Comparison of ENCODE assay signal across 15 cellular contexts in the genomic region with DNA sequence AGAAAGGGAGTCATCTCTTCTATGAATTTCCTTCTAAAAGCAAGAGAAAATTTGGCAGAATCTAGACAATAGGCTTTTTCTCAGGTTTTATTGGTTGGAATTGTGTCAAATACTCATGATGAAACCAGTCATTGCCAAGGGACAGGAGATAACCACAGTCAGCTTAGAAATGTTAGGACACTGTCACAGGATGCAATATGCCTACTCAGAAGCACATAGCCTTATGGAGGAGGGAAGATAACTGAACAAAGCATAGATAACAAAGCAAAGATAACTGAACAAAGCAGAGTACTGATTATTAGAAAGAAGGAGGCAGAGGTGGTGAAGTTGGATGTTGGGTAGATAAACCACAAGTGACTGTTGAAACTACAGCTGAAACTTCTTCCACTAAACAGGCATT.
"Had no signal": no experiment of that assay in that cellular context is flagged by ENCODE, and none has a peak within 500 bp of the region (broad histone marks: within the 10 kb centered on the region; RNA-seq: fewer than 3 reads in every experiment).

No MANE protein-coding gene starts in this region.

- H3K9me3 ChIP-seq: ascending aorta, colonic mucosa, esophagus muscularis mucosa, heart left ventricle, psoas muscle, right lobe of liver, transverse colon had no signal

- H3K27me3 Mint-ChIP-seq: activated naive CD8-positive, alpha-beta T cell treated with anti-CD3 and anti-CD28 coated beads, Interleukin-2, amount 50 U/mL, for 24 hours had no signal

- H3K27me3 ChIP-seq: ascending aorta, colonic mucosa, esophagus muscularis mucosa, heart left ventricle, right lobe of liver, transverse colon had no signal

- H3K4me3 ChIP-seq: ascending aorta, colonic mucosa, esophagus muscularis mucosa, heart left ventricle, psoas muscle, right lobe of liver, transverse colon had no signal

- H3K9me3 Mint-ChIP-seq: activated naive CD8-positive, alpha-beta T cell treated with anti-CD3 and anti-CD28 coated beads, Interleukin-2, amount 50 U/mL, for 24 hours; activated T-helper 1 cell treated with anti-CD3 and anti-CD28 coated beads, Interleukin-12 subunit alpha, Interleukin-12 subunit beta, Interleukin-2, Interleukin-4 antibody, amounts not matched to agents 30 ng/mL and 10 ng/mL and 1 ng/mL, durations not matched to agents 14 hours and 24 hours and 36 hours; immature natural killer cell had no signal

- H3K36me3 ChIP-seq: ascending aorta, colonic mucosa, esophagus muscularis mucosa, heart left ventricle, right lobe of liver, transverse colon had no signal

- H3K4me1 ChIP-seq: ascending aorta, colonic mucosa, esophagus muscularis mucosa, psoas muscle, right lobe of liver, transverse colon had no signal

- H3K27ac Mint-ChIP-seq: activated naive CD8-positive, alpha-beta T cell treated with anti-CD3 and anti-CD28 coated beads, Interleukin-2, amount 50 U/mL, for 24 hours; activated T-helper 1 cell treated with anti-CD3 and anti-CD28 coated beads, Interleukin-12 subunit alpha, Interleukin-12 subunit beta, Interleukin-2, Interleukin-4 antibody, amounts not matched to agents 30 ng/mL and 10 ng/mL and 1 ng/mL, durations not matched to agents 14 hours and 24 hours and 36 hours; immature natural killer cell had no signal

- H3K36me3 Mint-ChIP-seq: immature natural killer cell had no signal

- DNase-seq: activated CD4-positive, alpha-beta T cell treated with anti-CD3 and anti-CD28 coated beads, Interleukin-2, amount 50 U/mL, for 1 hour; activated CD8-positive, alpha-beta memory T cell treated with anti-CD3 and anti-CD28 coated beads for 24 hours; activated naive CD4-positive, alpha-beta T cell; activated naive CD8-positive, alpha-beta T cell treated with anti-CD3 and anti-CD28 coated beads, Interleukin-2, amount 50 U/mL, for 24 hours; colonic mucosa; heart left ventricle; immature natural killer cell; psoas muscle; right lobe of liver; stimulated activated naive CD8-positive, alpha-beta T cell treated with anti-CD3 and anti-CD28 coated beads, Interleukin-15, Interleukin-2, amounts not matched to agents 100 U/mL and 50 U/mL, for 24 hours; SW 1271; transverse colon had no signal

- H3K4me3 Mint-ChIP-seq: activated naive CD8-positive, alpha-beta T cell treated with anti-CD3 and anti-CD28 coated beads, Interleukin-2, amount 50 U/mL, for 24 hours; activated T-helper 1 cell treated with anti-CD3 and anti-CD28 coated beads, Interleukin-12 subunit alpha, Interleukin-12 subunit beta, Interleukin-2, Interleukin-4 antibody, amounts not matched to agents 30 ng/mL and 10 ng/mL and 1 ng/mL, durations not matched to agents 14 hours and 24 hours and 36 hours; immature natural killer cell had no signal

- H3K27ac ChIP-seq: ascending aorta, colonic mucosa, esophagus muscularis mucosa, heart left ventricle, psoas muscle, right lobe of liver, transverse colon had no signal

- H3K4me1 Mint-ChIP-seq: activated naive CD8-positive, alpha-beta T cell treated with anti-CD3 and anti-CD28 coated beads, Interleukin-2, amount 50 U/mL, for 24 hours; immature natural killer cell had no signal
